In the genomic region with DNA sequence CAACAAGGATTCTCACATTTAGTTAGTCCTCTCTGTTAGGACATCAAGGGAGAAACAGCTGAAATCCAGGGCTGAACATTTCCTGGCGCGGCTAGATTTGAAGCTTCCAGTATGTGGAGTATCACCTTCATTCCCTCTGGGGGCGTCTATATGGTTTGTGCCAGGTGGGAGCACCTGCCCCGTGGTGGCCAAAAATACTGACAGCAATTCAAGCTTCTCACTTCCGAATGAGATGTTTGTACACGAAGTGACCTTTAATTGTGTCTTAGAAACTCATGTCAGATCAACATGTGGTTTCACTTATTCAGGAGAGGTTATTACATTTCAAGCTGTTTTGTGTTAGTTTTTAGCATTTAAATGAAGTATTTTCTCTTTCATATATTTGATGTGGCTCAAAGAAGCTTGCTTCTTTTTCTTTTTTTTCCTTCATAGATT, we compare ENCODE assay signal across 8 cellular contexts.
A peak's percentile ranks its signal among the peaks of the same experiment; 100 is the strongest.
DNase-seq lines count a peak whose midpoint lies in the region; ATAC-seq and TF ChIP-seq lines count a peak whose summit lies in the region.

No MANE protein-coding gene starts in this region.

- no peaks in the 10 kb centered on the region for H3K9me3 ChIP-seq in thyroid gland

- 65 to 72% methylated on average over 6 of the region's 6 CpGs for WGBS in thyroid gland, 2 donors

- no peak overlapping the region for H3K4me3 ChIP-seq in thyroid gland (replicated peaks in 1 of 3)

- H3K36me3 Mint-ChIP-seq in activated CD4-positive, alpha-beta T cell treated with anti-CD3 and anti-CD28 coated beads for 36 hours (ENCODE audit: low read depth) = no peaks in the 10 kb centered on the region
- no peaks in the 10 kb centered on the region for H3K36me3 Mint-ChIP-seq in activated CD8-positive, alpha-beta memory T cell treated with anti-CD3 and anti-CD28 coated beads, Interleukin-2, amount 10 ng/mL, durations not matched to agents 7 days and 5 days

- H3K27me3 ChIP-seq in thyroid gland = no peaks in the 10 kb centered on the region

- no peaks in the 10 kb centered on the region for H3K27me3 Mint-ChIP-seq in activated CD4-positive, alpha-beta T cell treated with anti-CD3 and anti-CD28 coated beads for 36 hours
- no peaks in the 10 kb centered on the region for H3K27me3 Mint-ChIP-seq in activated CD8-positive, alpha-beta memory T cell treated with anti-CD3 and anti-CD28 coated beads, Interleukin-2, amount 10 ng/mL, durations not matched to agents 7 days and 5 days

- CTCF ChIA-PET in activated CD4-positive, alpha-beta T cell treated with anti-CD3 and anti-CD28 coated beads for 36 hours (lab: Charles Lee) = interaction anchor here (0.7 to 1.9 kb wide), 8 partner anchors 8 to 255 kb away, joined by 3 to 8 read pairs (median 3); no protein-coding TSS in a partner anchor
- CTCF ChIA-PET in activated CD8-positive, alpha-beta memory T cell treated with anti-CD3 and anti-CD28 coated beads, Interleukin-2, amount 10 ng/mL, durations not matched to agents 7 days and 5 days (lab: Charles Lee) = interaction anchor here (0.5 to 2.8 kb wide), 10 partner anchors 9 to 403 kb away, joined by 3 to 14 read pairs (median 4); no protein-coding TSS in a partner anchor

- peak; percentile 25 for DNase-seq in activated CD4-positive, alpha-beta T cell treated with anti-CD3 and anti-CD28 coated beads for 36 hours
- DNase-seq in activated CD4-positive, alpha-beta T cell treated with anti-CD3 and anti-CD28 coated beads for 1 hour = no peak
- DNase-seq in activated CD8-positive, alpha-beta memory T cell treated with anti-CD3 and anti-CD28 coated beads, Interleukin-2, amount 10 ng/mL, durations not matched to agents 7 days and 5 days = no peak
- DNase-seq in left kidney (ENCODE audit: low read depth, low spot score) (peak; percentile 58), thyroid gland (no peak), cerebellum (ENCODE audit: low spot score) (no peak)

- intact Hi-C loops in activated CD4-positive, alpha-beta T cell treated with anti-CD3 and anti-CD28 coated beads for 36 hours (cut with DNase I, micrococcal nuclease) = loop anchor here (1.0 to 5.0 kb wide), 5 partner anchors 26 to 82 kb away; no protein-coding TSS in a partner anchor
- intact Hi-C loops in thyroid gland (cut with DNase I) = no loop called here

- no peak for TF ChIP-seq POLR2A in thyroid gland (IDR thresholded peaks at IDR 0.05)

- ATAC-seq in activated CD4-positive, alpha-beta T cell treated with anti-CD3 and anti-CD28 coated beads for 36 hours = no peak
- peak; percentile 6 for ATAC-seq in activated CD8-positive, alpha-beta memory T cell treated with anti-CD3 and anti-CD28 coated beads, Interleukin-2, amount 10 ng/mL, durations not matched to agents 7 days and 5 days
- no peak for ATAC-seq in HG03135 (IDR thresholded peaks at IDR 0.05; ENCODE audit: unreplicated experiment)
- no peak for ATAC-seq in GM18517 (IDR thresholded peaks at IDR 0.05; ENCODE audit: unreplicated experiment)

- peaks cover 65% of the 10 kb centered on the region for H3K4me1 Mint-ChIP-seq in activated CD4-positive, alpha-beta T cell treated with anti-CD3 and anti-CD28 coated beads for 36 hours
- H3K4me1 Mint-ChIP-seq in activated CD8-positive, alpha-beta memory T cell treated with anti-CD3 and anti-CD28 coated beads, Interleukin-2, amount 10 ng/mL, durations not matched to agents 7 days and 5 days = peaks cover 49% of the 10 kb centered on the region

- TF ChIP-seq CTCF in thyroid gland (IDR thresholded peaks at IDR 0.05) = no peak

- POLR2A ChIA-PET in activated CD4-positive, alpha-beta T cell treated with anti-CD3 and anti-CD28 coated beads for 36 hours (lab: Charles Lee) = interaction anchor here (0.5 to 1.5 kb wide), 4 partner anchors 25 to 183 kb away, joined by 3 to 7 read pairs (median 4); no protein-coding TSS in a partner anchor

- peak overlapping the region; percentile 93 for H3K27ac Mint-ChIP-seq in activated CD4-positive, alpha-beta T cell treated with anti-CD3 and anti-CD28 coated beads for 36 hours
- H3K27ac Mint-ChIP-seq in activated CD8-positive, alpha-beta memory T cell treated with anti-CD3 and anti-CD28 coated beads, Interleukin-2, amount 10 ng/mL, durations not matched to agents 7 days and 5 days = peak overlapping the region; percentile 94

- H3K27ac ChIP-seq in thyroid gland = peak overlapping the region; percentile 13 to 72 (median 72)

- peak overlapping the region; percentile 74 for H3K4me3 Mint-ChIP-seq in activated CD4-positive, alpha-beta T cell treated with anti-CD3 and anti-CD28 coated beads for 36 hours
- peak overlapping the region; percentile 58 for H3K4me3 Mint-ChIP-seq in activated CD8-positive, alpha-beta memory T cell treated with anti-CD3 and anti-CD28 coated beads, Interleukin-2, amount 10 ng/mL, durations not matched to agents 7 days and 5 days

- no peaks in the 10 kb centered on the region for H3K36me3 ChIP-seq in thyroid gland

- no peaks in the 10 kb centered on the region for H3K9me3 Mint-ChIP-seq in activated CD4-positive, alpha-beta T cell treated with anti-CD3 and anti-CD28 coated beads for 36 hours (ENCODE audit: low read depth)
- no peaks in the 10 kb centered on the region for H3K9me3 Mint-ChIP-seq in activated CD8-positive, alpha-beta memory T cell treated with anti-CD3 and anti-CD28 coated beads, Interleukin-2, amount 10 ng/mL, durations not matched to agents 7 days and 5 days (ENCODE audit: low read depth)

- H3K4me1 ChIP-seq in thyroid gland = peaks cover 24 to 32% of the 10 kb centered on the region in 2 donors

Comparison
In these comparisons a context has a peak if more than half of its experiments do, and no peak if none do; other contexts are left out.
1. DNase-seq: peak in activated CD4-positive, alpha-beta T cell treated with anti-CD3 and anti-CD28 coated beads for 36 hours (single experiment) and left kidney (single experiment); none in activated CD4-positive, alpha-beta T cell treated with anti-CD3 and anti-CD28 coated beads for 1 hour (single experiment), activated CD8-positive, alpha-beta memory T cell treated with anti-CD3 and anti-CD28 coated beads, Interleukin-2, amount 10 ng/mL, durations not matched to agents 7 days and 5 days (single experiment), thyroid gland (0 of 2) and cerebellum (single experiment).